Comparison of ENCODE assay signal across 28 cellular contexts in the genomic region with DNA sequence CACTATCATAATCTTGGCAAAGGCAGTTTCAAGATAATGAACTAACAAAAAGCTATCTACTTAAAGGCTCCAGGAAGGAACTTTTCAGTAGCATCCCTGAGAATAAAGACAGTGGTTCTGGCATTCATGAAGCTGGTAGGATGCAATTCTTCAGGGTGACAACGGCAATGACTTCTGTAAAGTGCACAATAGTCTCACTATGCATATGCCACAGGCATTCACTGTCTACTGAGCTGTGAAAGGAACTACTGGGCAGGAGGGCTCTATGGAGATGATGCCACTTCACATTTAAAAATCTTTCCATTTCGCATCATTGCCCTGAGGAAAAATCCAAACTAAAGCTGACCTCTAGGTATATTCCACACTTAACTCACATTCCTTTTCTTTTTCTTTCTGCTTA.
DNase-seq lines count a peak whose midpoint lies in the region; ATAC-seq and TF ChIP-seq lines count a peak whose summit lies in the region.
"Had no signal": no experiment of that assay in that cellular context is flagged by ENCODE, and none has a peak within 500 bp of the region (broad histone marks: within the 10 kb centered on the region; RNA-seq: fewer than 3 reads in every experiment).

No MANE protein-coding gene starts in this region.

- ATAC-seq in foreskin keratinocyte (peak; percentile 4), GM21825 (IDR thresholded peaks at IDR 0.05; ENCODE audit: unreplicated experiment) (no peak), HG03025 (IDR thresholded peaks at IDR 0.05; ENCODE audit: low FRiP score, unreplicated experiment) (no peak)
- ATAC-seq in naive thymus-derived CD4-positive, alpha-beta T cell: no peak
- ATAC-seq: activated CD8-positive, alpha-beta memory T cell treated with anti-CD3 and anti-CD28 coated beads, Interleukin-2, amount 10 ng/mL, durations not matched to agents 7 days and 5 days; esophagus mucosa; gastrocnemius medialis; naive thymus-derived CD8-positive, alpha-beta T cell had no signal

- POLR2A ChIA-PET in naive thymus-derived CD4-positive, alpha-beta T cell (lab: Charles Lee): no interaction called here

- peak overlapping the region; percentile 72 for H3K27ac ChIP-seq in foreskin keratinocyte
- no peak overlapping the region for H3K27ac ChIP-seq in naive thymus-derived CD4-positive, alpha-beta T cell (ENCODE audit: low read depth, low read length)
- H3K27ac ChIP-seq: gastrocnemius medialis, GM23248, spleen, tibial nerve had no signal

- H3K27me3 Mint-ChIP-seq in naive thymus-derived CD4-positive, alpha-beta T cell: no peaks in the 10 kb centered on the region
- H3K27me3 Mint-ChIP-seq: activated B cell treated with CpG ODN at 0.5 μM for 24 hours; activated CD8-positive, alpha-beta memory T cell treated with anti-CD3 and anti-CD28 coated beads, Interleukin-2, amount 10 ng/mL, durations not matched to agents 7 days and 5 days; memory B cell; naive thymus-derived CD8-positive, alpha-beta T cell had no signal

- in situ Hi-C loops in SK-MEL-5 (cut with HindIII; ENCODE audit: low pct_unique_long_range_greater_than_20kb, low sequenced_read_pairs): no loop called here

- TF ChIP-seq CTCF in foreskin keratinocyte (conservative IDR thresholded peaks at IDR 0.05): no peak

- CTCF ChIA-PET in naive thymus-derived CD4-positive, alpha-beta T cell (lab: Charles Lee): no interaction called here

- intact Hi-C loops in naive thymus-derived CD4-positive, alpha-beta T cell (cut with micrococcal nuclease): no loop called here

- no peak overlapping the region for H3K4me3 ChIP-seq in naive thymus-derived CD4-positive, alpha-beta T cell (ENCODE audit: low read length)
- H3K4me3 ChIP-seq: BLaER1 treated with 17β-estradiol and CSF1 and Interleukin-3, amounts not matched to agents 10 nM and 100 nM; gastrocnemius medialis; GM23248; spleen; tibial nerve had no signal

- peaks cover 0 to 17% (median 1%) of the 10 kb centered on the region in 11 donors for H3K9me3 Mint-ChIP-seq in naive thymus-derived CD4-positive, alpha-beta T cell
- H3K9me3 Mint-ChIP-seq: activated B cell treated with CpG ODN at 0.5 μM for 24 hours had no signal

- no peak overlapping the region for H3K27ac Mint-ChIP-seq in naive thymus-derived CD4-positive, alpha-beta T cell
- H3K27ac Mint-ChIP-seq: activated B cell treated with CpG ODN at 0.5 μM for 24 hours; activated CD8-positive, alpha-beta memory T cell treated with anti-CD3 and anti-CD28 coated beads, Interleukin-2, amount 10 ng/mL, durations not matched to agents 7 days and 5 days; activated naive CD4-positive, alpha-beta T cell treated with anti-CD3 and anti-CD28 coated beads for 36 hours; memory B cell; naive thymus-derived CD8-positive, alpha-beta T cell had no signal

- H3K27me3 ChIP-seq in foreskin keratinocyte: no peaks in the 10 kb centered on the region
- H3K27me3 ChIP-seq in naive thymus-derived CD4-positive, alpha-beta T cell (ENCODE audit: control insufficient read depth in 2 of 2, insufficient read depth in 2 of 2, low read length in 2 of 2): no peaks in the 10 kb centered on the region
- H3K27me3 ChIP-seq: BLaER1 treated with 17β-estradiol and CSF1 and Interleukin-3, amounts not matched to agents 10 nM and 100 nM; gastrocnemius medialis; spleen; tibial nerve had no signal

- DNase-seq in COLO829 (ENCODE audit: low spot score) (peak; percentile 6), SK-MEL-5 (ENCODE audit: low read depth, low spot score) (peak; percentile 66), foreskin keratinocyte (no peak), retina (peak; percentile 39), T-helper 9 cell (no peak)
- no peak for DNase-seq in naive thymus-derived CD4-positive, alpha-beta T cell
- DNase-seq: activated B cell treated with CpG ODN at 0.5 μM for 24 hours; activated CD4-positive, alpha-beta T cell treated with anti-CD3 and anti-CD28 coated beads, Interleukin-2, amount 50 U/mL, for 1 hour; activated CD8-positive, alpha-beta memory T cell treated with anti-CD3 and anti-CD28 coated beads, Interleukin-2, amount 10 ng/mL, durations not matched to agents 7 days and 5 days; activated naive CD4-positive, alpha-beta T cell treated with anti-CD3 and anti-CD28 coated beads for 36 hours; DMS79; effector CD4-positive, alpha-beta T cell; gastrocnemius medialis; left cardiac atrium; naive thymus-derived CD8-positive, alpha-beta T cell; NCI-H1105; NCI-H2029; NCI-H524 treated with DMSO at 0.1 percent for 48 hours; NK-92 treated with Interleukin-12 subunit alpha and Interleukin-12 subunit beta, amount 100 ng/mL, for 24 hours; SHP77 treated with DMSO at 0.1 percent for 48 hours; spleen had no signal

- H3K4me1 Mint-ChIP-seq in naive thymus-derived CD4-positive, alpha-beta T cell: no peaks in the 10 kb centered on the region
- H3K4me1 Mint-ChIP-seq: activated B cell treated with CpG ODN at 0.5 μM for 24 hours; activated CD8-positive, alpha-beta memory T cell treated with anti-CD3 and anti-CD28 coated beads, Interleukin-2, amount 10 ng/mL, durations not matched to agents 7 days and 5 days; memory B cell; naive thymus-derived CD8-positive, alpha-beta T cell had no signal

- H3K36me3 Mint-ChIP-seq in naive thymus-derived CD4-positive, alpha-beta T cell: no peaks in the 10 kb centered on the region
- H3K36me3 Mint-ChIP-seq: activated CD8-positive, alpha-beta memory T cell treated with anti-CD3 and anti-CD28 coated beads, Interleukin-2, amount 10 ng/mL, durations not matched to agents 7 days and 5 days; memory B cell; naive thymus-derived CD8-positive, alpha-beta T cell had no signal

- H3K4me3 Mint-ChIP-seq in naive thymus-derived CD4-positive, alpha-beta T cell: no peak overlapping the region
- H3K4me3 Mint-ChIP-seq: activated B cell treated with CpG ODN at 0.5 μM for 24 hours; activated CD8-positive, alpha-beta memory T cell treated with anti-CD3 and anti-CD28 coated beads, Interleukin-2, amount 10 ng/mL, durations not matched to agents 7 days and 5 days; activated naive CD4-positive, alpha-beta T cell treated with anti-CD3 and anti-CD28 coated beads for 36 hours; memory B cell; naive thymus-derived CD8-positive, alpha-beta T cell had no signal

- H3K36me3 ChIP-seq in naive thymus-derived CD4-positive, alpha-beta T cell (ENCODE audit: control insufficient read depth in 2 of 3, insufficient read depth in 3 of 3, low read length in 3 of 3): no peaks in the 10 kb centered on the region
- H3K36me3 ChIP-seq: BLaER1 treated with 17β-estradiol and CSF1 and Interleukin-3, amounts not matched to agents 10 nM and 100 nM; gastrocnemius medialis; spleen; tibial nerve had no signal

- peaks cover 18% of the 10 kb centered on the region for H3K4me1 ChIP-seq in foreskin keratinocyte
- no peaks in the 10 kb centered on the region for H3K4me1 ChIP-seq in naive thymus-derived CD4-positive, alpha-beta T cell (ENCODE audit: control insufficient read depth in 2 of 2, insufficient read depth in 2 of 2, low read length in 2 of 2)
- H3K4me1 ChIP-seq: gastrocnemius medialis, spleen, tibial nerve had no signal

- no peaks in the 10 kb centered on the region for H3K9me3 ChIP-seq in naive thymus-derived CD4-positive, alpha-beta T cell (ENCODE audit: control insufficient read depth in 2 of 3, low read length in 3 of 3)
- H3K9me3 ChIP-seq: gastrocnemius medialis, tibial nerve had no signal

Comparison
In these comparisons a context has a peak if more than half of its experiments do, and no peak if none do; other contexts are left out.
1. DNase-seq: peak in COLO829 (single experiment), SK-MEL-5 (single experiment) and retina (single experiment); none in foreskin keratinocyte (0 of 2), naive thymus-derived CD4-positive, alpha-beta T cell (0 of 9) and T-helper 9 cell (single experiment).